Comparison of ENCODE assay signal across 10 cellular contexts in genomic region chr17:66855204-66855603, GRCh38. TPM values are rescaled to one million over a fixed set of nuclear protein-coding genes. Genes with fewer than 3 reads are reported as not detected.
DNase-seq lines count a peak whose midpoint lies in the region; FAIRE-seq and TF ChIP-seq lines count a peak whose summit lies in the region.
"Had no signal": no experiment of that assay in that cellular context is flagged by ENCODE, and none has a peak within 500 bp of the region (broad histone marks: within the 10 kb centered on the region; RNA-seq: fewer than 3 reads in every experiment).

No MANE protein-coding gene starts in this region.

- H3K9me3 ChIP-seq in PC-9 (ENCODE audit: insufficient read depth, low read depth), result no peaks in the 10 kb centered on the region
- H3K9me3 ChIP-seq in colonic mucosa, result no peaks in the 10 kb centered on the region
- peaks cover 0 to 3% of the 10 kb centered on the region in 2 donors for H3K9me3 ChIP-seq in neuronal stem cell (replicated peaks in 1 of 2; ENCODE audit: control insufficient read depth in 2 of 2, insufficient read depth in 1 of 2, low read depth in 1 of 2, low read length in 2 of 2)

- peaks cover 23% of the 10 kb centered on the region for H3K27me3 ChIP-seq in PC-9 (ENCODE audit: insufficient read depth, low read depth)
- H3K27me3 ChIP-seq in colonic mucosa, result no peaks in the 10 kb centered on the region
- no peaks in the 10 kb centered on the region for H3K27me3 ChIP-seq in neuronal stem cell (ENCODE audit: control insufficient read depth in 3 of 3, insufficient read depth in 3 of 3, low read depth in 1 of 3, low read length in 3 of 3)

- no peak overlapping the region for H2BK15ac ChIP-seq in neuronal stem cell (ENCODE audit: low read length)

- H3K4me3 ChIP-seq in PC-9, result no peak overlapping the region
- no peak overlapping the region for H3K4me3 ChIP-seq in colonic mucosa
- H3K4me3 ChIP-seq in neuronal stem cell (ENCODE audit: low read length in 2 of 2), result no peak overlapping the region

- TF ChIP-seq CTCF in GM12873 (IDR thresholded peaks at IDR 0.05; ENCODE audit: insufficient read depth, low read depth, low read length, missing control alignments), result peak; percentile 54
- TF ChIP-seq CTCF in PC-9 (conservative IDR thresholded peaks at IDR 0.05), result peak; percentile 81
- TF ChIP-seq CTCF in colonic mucosa (IDR thresholded peaks at IDR 0.05), result no peak

- H3K79me2 ChIP-seq in PC-9 (ENCODE audit: low read depth), result no peaks in the 10 kb centered on the region

- intact Hi-C loops in PC-9 (cut with micrococcal nuclease; ENCODE audit: unreplicated experiment) (no loop called here), colonic mucosa (cut with DNase I) (no loop called here)

- H4K8ac ChIP-seq in neuronal stem cell (ENCODE audit: low read depth, low read length), result no peak overlapping the region

- no peak overlapping the region for H2AFZ ChIP-seq in PC-9
- H2AFZ ChIP-seq in neuronal stem cell (ENCODE audit: low read length), result no peak overlapping the region

- no peaks in the 10 kb centered on the region for H3F3A ChIP-seq in PC-9 (ENCODE audit: insufficient read depth, low read depth)

- no peak for FAIRE-seq in urothelium cell line (lab: Jason Lieb, UNC)

- POLR2A ChIA-PET in PC-9 (lab: Charles Lee; ENCODE audit: unreplicated experiment), result no interaction called here

- CTCF ChIA-PET in PC-9 (lab: Charles Lee), result no interaction called here

- H3K4ac ChIP-seq in neuronal stem cell (ENCODE audit: low read length), result no peak overlapping the region

- H3K23ac ChIP-seq in neuronal stem cell (ENCODE audit: low read depth, low read length, poor library complexity), result no peak overlapping the region

- BruUV-seq in PC-9 (replicated peaks; lab: Mats Ljungman, UMichigan), result no TSS peak

- H3K9me2 ChIP-seq in PC-9 (ENCODE audit: insufficient read depth), result no peaks in the 10 kb centered on the region

- H3K79me1 ChIP-seq in neuronal stem cell (ENCODE audit: low read depth, low read length), result no peaks in the 10 kb centered on the region

- H3K4me1 ChIP-seq in PC-9 (replicated peaks; ENCODE audit: insufficient read depth) (no peaks in the 10 kb centered on the region), colonic mucosa (no peaks in the 10 kb centered on the region), neuronal stem cell (ENCODE audit: control insufficient read depth in 2 of 2, insufficient read depth in 1 of 2, low read depth in 1 of 2, low read length in 2 of 2) (no peaks in the 10 kb centered on the region)

- no peak overlapping the region for H3K14ac ChIP-seq in neuronal stem cell (ENCODE audit: low read length)

- H3K4me2 ChIP-seq in PC-9, result no peak overlapping the region
- H3K4me2 ChIP-seq in neuronal stem cell (ENCODE audit: insufficient read depth, low read length, poor library complexity, severe bottlenecking), result no peak overlapping the region

- H3K9ac ChIP-seq in colonic mucosa (ENCODE audit: low read depth in 2 of 2, low read length in 2 of 2), result no peak overlapping the region
- H3K9ac ChIP-seq in neuronal stem cell (ENCODE audit: low read depth, low read length, poor library complexity), result no peak overlapping the region

- H3K18ac ChIP-seq in neuronal stem cell (ENCODE audit: low read length), result no peak overlapping the region

- no peak overlapping the region for H4K91ac ChIP-seq in neuronal stem cell (ENCODE audit: low read depth, low read length, poor library complexity)

- no peak overlapping the region for H2AK5ac ChIP-seq in neuronal stem cell (ENCODE audit: low read depth, low read length)

- no peak overlapping the region for H2BK5ac ChIP-seq in neuronal stem cell (ENCODE audit: low read length)

- H3K36me3 ChIP-seq in PC-9 (ENCODE audit: low read depth), result no peaks in the 10 kb centered on the region
- H3K36me3 ChIP-seq in colonic mucosa, result no peaks in the 10 kb centered on the region
- no peaks in the 10 kb centered on the region for H3K36me3 ChIP-seq in neuronal stem cell (replicated peaks in 1 of 2; ENCODE audit: control insufficient read depth in 2 of 2, insufficient read depth in 2 of 2, low read length in 2 of 2)

- H2BK120ac ChIP-seq in neuronal stem cell (ENCODE audit: low read depth, low read length), result no peak overlapping the region

- H3K27ac ChIP-seq in PC-9, result no peak overlapping the region
- no peak overlapping the region for H3K27ac ChIP-seq in colonic mucosa
- no peak overlapping the region for H3K27ac ChIP-seq in neuronal stem cell (replicated peaks; ENCODE audit: low read length)

- H4K20me1 ChIP-seq in PC-9 (ENCODE audit: insufficient read depth), result no peaks in the 10 kb centered on the region

- WGBS in neuronal stem cell (ENCODE audit: extremely low coverage in 2 of 2, insufficient read length in 2 of 2, insufficient replicate concordance in 1 of 2), 2 donors, result no CpG with 5 or more reads among the region's 10 CpGs

- no peak overlapping the region for H2BK12ac ChIP-seq in neuronal stem cell (ENCODE audit: low read length)

- DNase-seq in PC-9 (peak in 1 of 2 experiments; percentile 32), colonic mucosa (peak; percentile 39), MV-4-11 (lab: John Stamatoyannopoulos, UW) (no peak), NCI-H1417 (lab: John Stamatoyannopoulos, UW) (no peak), neuronal stem cell (ENCODE audit: low spot score) (no peak), urothelium cell line (ENCODE audit: low spot score) (no peak)
- DNase-seq in stimulated activated CD4-positive, alpha-beta T cell treated with anti-CD3 and anti-CD28 coated beads, Interleukin-4, amount 100 ng/mL, for 24 hours, result peak; percentile 21

RNA-seq across cellular contexts. Expression of gene CACNG5, which starts 20.3 kb away (rescaled TPM):
- total RNA-seq in PC-9 (2021) (not detected in 2 replicates), colonic mucosa (under 1 TPM in 1 of 2 donors, not detected in 1; 0.19 TPM)
- polyA plus RNA-seq in neuronal stem cell (2013, experiment 1 of 2), result not detected
- polyA plus RNA-seq in neuronal stem cell (2013, experiment 2 of 2), result not detected
- total RNA-seq: left lobe of liver, T-cell had no signal

Comparison
In these comparisons a context has a peak if more than half of its experiments do, and no peak if none do; other contexts are left out.
1. DNase-seq: peak in colonic mucosa (single experiment) and stimulated activated CD4-positive, alpha-beta T cell treated with anti-CD3 and anti-CD28 coated beads, Interleukin-4, amount 100 ng/mL, for 24 hours (single experiment); none in MV-4-11 (single experiment), NCI-H1417 (0 of 3), neuronal stem cell (single experiment) and urothelium cell line (single experiment).